In the genomic region with DNA sequence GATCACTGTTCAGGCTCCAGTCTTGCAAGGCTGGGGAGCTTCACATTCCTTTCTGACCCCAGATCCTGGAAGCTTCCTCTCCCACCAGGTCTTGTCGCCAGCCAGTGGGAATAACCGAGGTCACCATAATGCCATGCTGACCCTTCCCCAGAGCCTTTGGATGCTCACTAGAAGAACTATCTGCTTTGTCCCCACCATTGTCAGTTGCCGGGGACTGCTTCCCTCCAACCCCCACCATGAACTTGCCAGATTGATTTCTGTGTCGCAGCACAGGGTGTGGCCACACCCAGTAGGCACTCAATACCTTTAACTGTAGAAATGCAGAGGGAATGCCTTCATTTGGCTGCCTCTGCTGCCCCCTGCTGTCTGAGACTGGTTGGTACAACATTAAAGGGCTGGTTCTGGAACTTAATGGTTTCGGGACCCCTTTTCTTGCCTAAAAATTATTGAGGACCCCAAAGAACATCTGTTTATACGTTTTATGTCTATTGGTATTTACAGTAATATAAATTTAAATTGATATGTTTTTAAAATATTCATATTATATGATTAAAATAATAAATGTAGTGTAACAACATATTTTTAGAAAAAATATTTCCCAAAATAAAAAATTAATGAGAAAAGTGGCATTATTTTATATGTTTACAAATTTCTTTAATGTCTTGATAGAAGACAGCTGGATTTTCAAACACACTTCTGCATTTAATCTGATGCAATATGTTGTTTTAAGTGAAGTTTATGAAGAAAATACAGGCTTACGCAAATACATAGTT, we compare ENCODE assay signal across 8 cellular contexts. TPM values are rescaled to one million over a fixed set of nuclear protein-coding genes. Genes with fewer than 3 reads are reported as not detected.
DNase-seq lines count a peak whose midpoint lies in the region; ATAC-seq and TF ChIP-seq lines count a peak whose summit lies in the region.

No MANE protein-coding gene starts in this region.

- peaks cover 0 to 20% (median 13%) of the 10 kb centered on the region in 9 donors for H3K4me1 ChIP-seq in heart right ventricle

- 43 to 44% methylated on average over 7 of the region's 7 CpGs for WGBS in heart right ventricle, 2 donors

- H3K27ac Mint-ChIP-seq in activated naive CD8-positive, alpha-beta T cell, result no peak overlapping the region

- peak in 6 of 8 donors; percentile 38 to 59 (median 48) for ATAC-seq in heart right ventricle
- ATAC-seq in GM21825 (IDR thresholded peaks at IDR 0.05; ENCODE audit: unreplicated experiment), result no peak
- ATAC-seq in HG03045 (IDR thresholded peaks at IDR 0.05; ENCODE audit: unreplicated experiment), result no peak

- H3K36me3 ChIP-seq in heart right ventricle, result no peaks in the 10 kb centered on the region

- no peaks in the 10 kb centered on the region for H3K9me3 Mint-ChIP-seq in activated naive CD8-positive, alpha-beta T cell (ENCODE audit: low read depth)

- peaks cover 14% of the 10 kb centered on the region for H3K4me1 Mint-ChIP-seq in activated naive CD8-positive, alpha-beta T cell (ENCODE audit: low read depth)

- H3K4me3 Mint-ChIP-seq in activated naive CD8-positive, alpha-beta T cell, result peak overlapping the region; percentile 19

- DNase-seq in NCI-H1092 treated with DMSO at 0.1 percent for 48 hours (lab: John Stamatoyannopoulos, UW) (peak; percentile 66), SW 1271 (lab: John Stamatoyannopoulos, UW) (peak; percentile 30 to 72), heart right ventricle (peak; percentile 62 to 65), retinal pigment epithelial cell (ENCODE audit: low read depth) (no peak)

- no peaks in the 10 kb centered on the region for H3K27me3 Mint-ChIP-seq in activated naive CD8-positive, alpha-beta T cell

- TF ChIP-seq CTCF in GM12875 (IDR thresholded peaks at IDR 0.05; ENCODE audit: borderline replicate concordance, insufficient read depth, low read depth, low read length) (peak; percentile 74), heart right ventricle (IDR thresholded peaks at IDR 0.05) (peak; percentile 85 to 97 (median 93)), retinal pigment epithelial cell (conservative IDR thresholded peaks at IDR 0.05; ENCODE audit: low read depth, low read length) (peak; percentile 83)

- H3K4me3 ChIP-seq in GM12875 (ENCODE audit: low read depth, low read length), result no peak overlapping the region
- no peak overlapping the region for H3K4me3 ChIP-seq in heart right ventricle
- H3K4me3 ChIP-seq in retinal pigment epithelial cell (ENCODE audit: low read length), result no peak overlapping the region

- no peaks in the 10 kb centered on the region for H3K9me3 ChIP-seq in heart right ventricle

- intact Hi-C loops in heart right ventricle (cut with DNase I), result loop anchor here (1.0 to 10.0 kb wide), 10 partner anchors 87 to 260 kb away; no protein-coding TSS in a partner anchor

- no peak overlapping the region for H3K27ac ChIP-seq in heart right ventricle

- H3K36me3 Mint-ChIP-seq in activated naive CD8-positive, alpha-beta T cell, result no peaks in the 10 kb centered on the region

- H3K27me3 ChIP-seq in heart right ventricle, result no peaks in the 10 kb centered on the region

RNA-seq across cellular contexts. Expression of gene GDPD5, which starts 6.6 kb away (rescaled TPM):
- total RNA-seq in heart right ventricle, result 1 to 10 TPM; 3.3 to 8.0 (median 4.1) TPM
- polyA plus RNA-seq in heart right ventricle, result 10 to 100 TPM in 1 of 2 donors, 1 to 10 TPM in 1; 3.6 to 10.3 TPM

RNA-seq across cellular contexts. Expression of gene SERPINH1, which starts 29.7 kb away (rescaled TPM):
- total RNA-seq in heart right ventricle, result 100 to 1,000 TPM in 1 of 10 donors, 10 to 100 TPM in 9; 31.8 to 130 (median 53.2) TPM
- 100 to 1,000 TPM in 1 of 2 donors, 10 to 100 TPM in 1; 43.4 to 218 TPM for polyA plus RNA-seq in heart right ventricle

Comparison
In these comparisons a context has a peak if more than half of its experiments do, and no peak if none do; other contexts are left out.
1. ATAC-seq: peak in heart right ventricle (6 of 8); none in GM21825 (single experiment) and HG03045 (single experiment).
2. Peak in every context shown above with its lines, with median percentiles within 50 percentile points of each other: CTCF ChIP-seq.